Comparison of ENCODE assay signal across 29 cellular contexts in genomic region chr13:98582947-98583346, GRCh38. TPM values are rescaled to one million over a fixed set of nuclear protein-coding genes. Genes with fewer than 3 reads are reported as not detected.
DNase-seq lines count a peak whose midpoint lies in the region; ATAC-seq, FAIRE-seq and TF ChIP-seq lines count a peak whose summit lies in the region.
"Had no signal": no experiment of that assay in that cellular context is flagged by ENCODE, and none has a peak within 500 bp of the region (broad histone marks: within the 10 kb centered on the region; RNA-seq: fewer than 3 reads in every experiment).

No MANE protein-coding gene starts in this region.

- peak overlapping the region; percentile 34 for H3K4me3 Mint-ChIP-seq in Caco-2 (ENCODE audit: unreplicated experiment)
- H3K4me3 Mint-ChIP-seq in nephron progenitor cell = no peak overlapping the region
- H3K4me3 Mint-ChIP-seq: activated CD4-positive, alpha-beta memory T cell treated with anti-CD3 and anti-CD28 coated beads, Interleukin-2, amount 10 ng/mL, durations not matched to agents 7 days and 5 days; activated naive CD4-positive, alpha-beta T cell treated with anti-CD3 and anti-CD28 coated beads, Interleukin-2, amount 50 U/mL, for 24 hours; CD4-positive, alpha-beta T cell; stimulated activated naive B cell treated with anti-CD40 and anti-IgM and Interleukin-4, amounts not matched to agents 10 μg/mL and 1 μg/mL and 100 μg/mL, for 72 hours had no signal

- no peak for TF ChIP-seq CTCF in Caco-2 (IDR thresholded peaks at IDR 0.05; ENCODE audit: insufficient read depth in 1 of 2, low read depth in 1 of 2, low read length in 1 of 2, severe bottlenecking in 1 of 2, unreplicated experiment in 1 of 2)
- no peak for TF ChIP-seq CTCF in RWPE1 (conservative IDR thresholded peaks at IDR 0.05; ENCODE audit: low read depth)
- no peak for TF ChIP-seq CTCF in nephron progenitor cell (IDR thresholded peaks at IDR 0.05)
- TF ChIP-seq CTCF in colonic mucosa (IDR thresholded peaks at IDR 0.05) = no peak

- no peaks in the 10 kb centered on the region for H3K27me3 Mint-ChIP-seq in Caco-2 (ENCODE audit: insufficient read depth, unreplicated experiment)
- H3K27me3 Mint-ChIP-seq in nephron progenitor cell (ENCODE audit: low read depth, poor library complexity) = peaks cover 6% of the 10 kb centered on the region
- H3K27me3 Mint-ChIP-seq: activated CD4-positive, alpha-beta memory T cell treated with anti-CD3 and anti-CD28 coated beads, Interleukin-2, amount 10 ng/mL, durations not matched to agents 7 days and 5 days; activated naive CD4-positive, alpha-beta T cell treated with anti-CD3 and anti-CD28 coated beads, Interleukin-2, amount 50 U/mL, for 24 hours; CD4-positive, alpha-beta T cell; stimulated activated naive B cell treated with anti-CD40 and anti-IgM and Interleukin-4, amounts not matched to agents 10 μg/mL and 1 μg/mL and 100 μg/mL, for 72 hours had no signal

- H3K27ac ChIP-seq in RWPE1 (no peak overlapping the region), epithelial cell of prostate (peak overlapping the region; percentile 92), colonic mucosa (no peak overlapping the region)
- H3K27ac ChIP-seq: right lobe of liver, testis had no signal

- H3K27me3 ChIP-seq in Caco-2 (replicated peaks; ENCODE audit: control insufficient read depth, insufficient read depth, low read length) (no peaks in the 10 kb centered on the region), colonic mucosa (no peaks in the 10 kb centered on the region)
- H3K27me3 ChIP-seq: right lobe of liver, testis had no signal

- no TSS peak for BruUV-seq in Caco-2 (replicated peaks; lab: Mats Ljungman, UMichigan)

- H3K9me3 ChIP-seq in Caco-2 (no peaks in the 10 kb centered on the region), colonic mucosa (no peaks in the 10 kb centered on the region)
- H3K9me3 ChIP-seq: mucosa of descending colon, right lobe of liver, testis had no signal

- no peak overlapping the region for H3K4me3 ChIP-seq in Caco-2 (ENCODE audit: low read depth, low read length)
- no peak overlapping the region for H3K4me3 ChIP-seq in colonic mucosa
- H3K4me3 ChIP-seq: mucosa of descending colon, right lobe of liver, testis had no signal

- no peaks in the 10 kb centered on the region for H3K36me3 ChIP-seq in Caco-2 (ENCODE audit: control insufficient read depth, insufficient read depth, low read length)
- H3K36me3 ChIP-seq in colonic mucosa = no peaks in the 10 kb centered on the region
- H3K36me3 ChIP-seq: right lobe of liver had no signal

- H3K27ac Mint-ChIP-seq in Caco-2 (ENCODE audit: unreplicated experiment) = peak overlapping the region; percentile 75
- peak overlapping the region; percentile 2 for H3K27ac Mint-ChIP-seq in nephron progenitor cell
- H3K27ac Mint-ChIP-seq: activated CD4-positive, alpha-beta memory T cell treated with anti-CD3 and anti-CD28 coated beads, Interleukin-2, amount 10 ng/mL, durations not matched to agents 7 days and 5 days; activated T-helper 2 cell treated with anti-CD3 and anti-CD28 coated beads, Interferon-gamma antibody, Interleukin-2, Interleukin-4, amounts not matched to agents 10 μg/mL and 5 μg/mL and 100 μg/mL, durations not matched to agents 14 hours and 24 hours and 36 hours; CD4-positive, alpha-beta T cell; stimulated activated naive B cell treated with anti-CD40 and anti-IgM and Interleukin-4, amounts not matched to agents 10 μg/mL and 1 μg/mL and 100 μg/mL, for 72 hours had no signal

- DNase-seq in Caco-2 = peak; percentile 82 to 90
- DNase-seq in RWPE1 (ENCODE audit: low spot score) = peak; percentile 80
- peak; percentile 91 for DNase-seq in epithelial cell of prostate (ENCODE audit: low read depth, low spot score)
- no peak for DNase-seq in nephron progenitor cell
- no peak for DNase-seq in GM12891 (ENCODE audit: insufficient read length, low spot score)
- DNase-seq in colonic mucosa = no peak
- DNase-seq in stimulated activated naive CD8-positive, alpha-beta T cell treated with anti-CD3 and anti-CD28 coated beads, Interleukin-15, Interleukin-2, amounts not matched to agents 100 U/mL and 50 U/mL, for 24 hours = no peak
- DNase-seq: activated CD4-positive, alpha-beta memory T cell treated with anti-CD3 and anti-CD28 coated beads, Interleukin-2, amount 10 ng/mL, durations not matched to agents 7 days and 5 days; activated CD4-positive, CD25-positive, alpha-beta regulatory T cell treated with anti-CD3 and anti-CD28 coated beads, Interleukin-2, amount 50 U/mL, for 72 hours; amygdala; caudate nucleus; CD4-positive, alpha-beta T cell; EL; glutamatergic neuron; islet precursor cell; Karpas-422; mucosa of descending colon; NCI-H146; NCI-H446 treated with DMSO at 0.1 percent for 48 hours; posterior cingulate gyrus; right lobe of liver; stimulated activated naive B cell treated with anti-CD40 and anti-IgM and Interleukin-4, amounts not matched to agents 10 μg/mL and 1 μg/mL and 100 μg/mL, for 72 hours; testis had no signal

- CTCF ChIA-PET in Caco-2 (lab: Charles Lee) (interaction anchor here (1.6 kb wide), 1 partner anchor 70 kb away, joined by 8 read pairs; no protein-coding TSS in a partner anchor), RWPE1 (lab: Yijun Ruan, JAX) (no interaction called here)

- ATAC-seq in HG02763 (IDR thresholded peaks at IDR 0.05; ENCODE audit: unreplicated experiment) = no peak
- no peak for ATAC-seq in stimulated activated naive CD8-positive, alpha-beta T cell treated with anti-CD3 and anti-CD28 coated beads, Interleukin-15, Interleukin-2, amounts not matched to agents 100 U/mL and 50 U/mL, for 24 hours
- ATAC-seq: mucosa of descending colon; right lobe of liver; stimulated activated naive B cell treated with anti-CD40 and anti-IgM and Interleukin-4, amounts not matched to agents 10 μg/mL and 1 μg/mL and 100 μg/mL, for 72 hours had no signal

- intact Hi-C loops in Caco-2 (cut with micrococcal nuclease; ENCODE audit: unreplicated experiment) (loop anchor here (1.0 to 2.0 kb wide), 2 partner anchors 16 to 67 kb away; no protein-coding TSS in a partner anchor), colonic mucosa (cut with DNase I) (loop anchor here (5.0 kb wide), 1 partner anchor 69 kb away; no protein-coding TSS in a partner anchor)

- no peak for FAIRE-seq in GM12891 (lab: Jason Lieb, UNC)
- FAIRE-seq: endometrium, GM12892, TTC549 had no signal

- peaks cover 58% of the 10 kb centered on the region for H3K4me1 Mint-ChIP-seq in Caco-2 (ENCODE audit: low read depth, unreplicated experiment)
- H3K4me1 Mint-ChIP-seq in nephron progenitor cell = peaks cover 38% of the 10 kb centered on the region

- H3K36me3 Mint-ChIP-seq in Caco-2 (ENCODE audit: insufficient read depth, unreplicated experiment) = peaks cover 9% of the 10 kb centered on the region
- no peaks in the 10 kb centered on the region for H3K36me3 Mint-ChIP-seq in nephron progenitor cell (ENCODE audit: low read depth)
- H3K36me3 Mint-ChIP-seq: activated naive CD4-positive, alpha-beta T cell treated with anti-CD3 and anti-CD28 coated beads, Interleukin-2, amount 50 U/mL, for 24 hours had no signal

- POLR2A ChIA-PET in Caco-2 (lab: Charles Lee) = no interaction called here
- POLR2A ChIA-PET in RWPE1 (lab: Yijun Ruan, JAX; ENCODE audit: low non-redundant PET) = no interaction called here

- no peak overlapping the region for H3K9ac ChIP-seq in colonic mucosa (ENCODE audit: low read depth in 2 of 2, low read length in 2 of 2)

- H3K4me1 ChIP-seq in Caco-2 = peaks cover 78% of the 10 kb centered on the region
- no peaks in the 10 kb centered on the region for H3K4me1 ChIP-seq in colonic mucosa
- H3K4me1 ChIP-seq: right lobe of liver had no signal

- TF ChIP-seq POLR2A in GM12891 (IDR thresholded peaks at IDR 0.05; ENCODE audit: low read depth, low read length) = no peak

- H3K9me3 Mint-ChIP-seq in Caco-2 (ENCODE audit: unreplicated experiment) = no peaks in the 10 kb centered on the region
- H3K9me3 Mint-ChIP-seq in nephron progenitor cell = no peaks in the 10 kb centered on the region
- H3K9me3 Mint-ChIP-seq: activated CD4-positive, alpha-beta memory T cell treated with anti-CD3 and anti-CD28 coated beads, Interleukin-2, amount 10 ng/mL, durations not matched to agents 7 days and 5 days; activated naive CD4-positive, alpha-beta T cell treated with anti-CD3 and anti-CD28 coated beads, Interleukin-2, amount 50 U/mL, for 24 hours; activated T-helper 2 cell treated with anti-CD3 and anti-CD28 coated beads, Interferon-gamma antibody, Interleukin-2, Interleukin-4, amounts not matched to agents 10 μg/mL and 5 μg/mL and 100 μg/mL, durations not matched to agents 14 hours and 24 hours and 36 hours; CD4-positive, alpha-beta T cell; stimulated activated naive B cell treated with anti-CD40 and anti-IgM and Interleukin-4, amounts not matched to agents 10 μg/mL and 1 μg/mL and 100 μg/mL, for 72 hours had no signal

TF ChIP-seq in GM12891, 5 proteins besides CTCF, POLR2A, EP300 and RAD21:
- no peak for TF ChIP-seq PAX5 (IDR thresholded peaks at IDR 0.05; ENCODE audit: insufficient read depth, low read length, severe bottlenecking)
- TF ChIP-seq TAF1 (IDR thresholded peaks at IDR 0.05; ENCODE audit: low read depth, low read length) = no peak
- TF ChIP-seq POLR2AphosphoS5 (IDR thresholded peaks at IDR 0.05; ENCODE audit: low read depth, low read length) = no peak
- TF ChIP-seq POU2F2 (IDR thresholded peaks at IDR 0.05; ENCODE audit: low read depth, low read length) = no peak
- TF ChIP-seq SPI1 (IDR thresholded peaks at IDR 0.05; ENCODE audit: low read depth, low read length) = no peak
TF ChIP-seq in GM12891: peak in this region for 0.

RNA-seq across cellular contexts. Expression of gene STK24, which starts 6.0 kb away (rescaled TPM):
- total RNA-seq in Caco-2 (2022) (244 and 253 TPM in 2 replicates), colonic mucosa (100 to 1,000 TPM; 160 to 206 TPM)
- 72.0 TPM for polyA plus RNA-seq in GM12891 (2012; ENCODE audit: low read depth, missing spikeins)

Comparison
In these comparisons a context has a peak if more than half of its experiments do, and no peak if none do; other contexts are left out.
1. DNase-seq: peak in Caco-2 (2 of 2), RWPE1 (single experiment) and epithelial cell of prostate (single experiment); none in nephron progenitor cell (single experiment), GM12891 (single experiment), colonic mucosa (single experiment) and stimulated activated naive CD8-positive, alpha-beta T cell treated with anti-CD3 and anti-CD28 coated beads, Interleukin-15, Interleukin-2, amounts not matched to agents 100 U/mL and 50 U/mL, for 24 hours (single experiment).